Comparison of ENCODE assay signal across 8 cellular contexts in genomic region chr5:150350524-150351344, GRCh38. TPM values are rescaled to one million over a fixed set of nuclear protein-coding genes. Genes with fewer than 3 reads are reported as not detected.
DNase-seq lines count a peak whose midpoint lies in the region; ATAC-seq and TF ChIP-seq lines count a peak whose summit lies in the region.

No MANE protein-coding gene starts in this region.

- no peaks in the 10 kb centered on the region for H3K9me3 Mint-ChIP-seq in MCF 10A (ENCODE audit: unreplicated experiment)

- H3K4me3 ChIP-seq in spleen = no peak overlapping the region

- WGBS in spleen, 5 donors = 23 to 36% (median 24%) methylated on average over 7 of the region's 7 CpGs

- CTCF ChIA-PET in MCF 10A (lab: Yijun Ruan, JAX) = interaction anchor here (0.6 to 7.5 kb wide), 74 partner anchors 8 to 1343 kb away, joined by 3 to 290 read pairs (median 5); partner anchors contain the start of genes ARSI and CAMK2A

- H3K4me1 Mint-ChIP-seq in MCF 10A (ENCODE audit: insufficient read depth, unreplicated experiment) = peaks cover 6% of the 10 kb centered on the region

- no peaks in the 10 kb centered on the region for H3K27me3 Mint-ChIP-seq in MCF 10A (ENCODE audit: insufficient read depth, unreplicated experiment)

- no peak for TF ChIP-seq POLR2A in spleen (IDR thresholded peaks at IDR 0.05)

- TF ChIP-seq EP300 in Ishikawa (IDR thresholded peaks at IDR 0.05; ENCODE audit: borderline replicate concordance) = no peak

- POLR2A ChIA-PET in MCF 10A (lab: Yijun Ruan, JAX) = interaction anchor here (0.6 to 3.3 kb wide), 10 partner anchors 10 to 309 kb away, joined by 3 to 15 read pairs (median 4); no protein-coding TSS in a partner anchor

- peak; percentile 92 for ATAC-seq in GM21737 (IDR thresholded peaks at IDR 0.05; ENCODE audit: unreplicated experiment)
- no peak for ATAC-seq in HG03457 (IDR thresholded peaks at IDR 0.05; ENCODE audit: unreplicated experiment)

- no peaks in the 10 kb centered on the region for H3K9me3 ChIP-seq in spleen

- H3K4me3 Mint-ChIP-seq in MCF 10A (ENCODE audit: unreplicated experiment) = no peak overlapping the region

- peaks cover 9 to 31% (median 12%) of the 10 kb centered on the region in 6 donors for H3K4me1 ChIP-seq in spleen

- TF ChIP-seq RAD21 in Ishikawa (IDR thresholded peaks at IDR 0.05; ENCODE audit: low read depth) = peak; percentile 95

- H3K36me3 Mint-ChIP-seq in MCF 10A (ENCODE audit: insufficient read depth, unreplicated experiment) = no peaks in the 10 kb centered on the region

- intact Hi-C loops in MCF 10A (cut with micrococcal nuclease) = loop anchor here (1.0 to 10.0 kb wide), 8 partner anchors 33 to 516 kb away; partner anchors contain the start of genes HMGXB3 and TIGD6
- intact Hi-C loops in spleen (cut with DNase I; ENCODE audit: low total_unique reads) = no loop called here

- DNase-seq in GM10266 (ENCODE audit: extremely low spot score) (peak; percentile 76), T-helper 2 cell (peak in 3 of 5 experiments; percentile 17 to 55 (median 20)), MCF 10A (ENCODE audit: unreplicated experiment) (peak; percentile 91), iPS-NIHi7 (ENCODE audit: extremely low spot score) (peak; percentile 93), spleen (peak; percentile 86)

- H3K36me3 ChIP-seq in spleen = no peaks in the 10 kb centered on the region

- H3K27me3 ChIP-seq in spleen (replicated peaks in 1 of 7) = no peaks in the 10 kb centered on the region

- peak overlapping the region in 3 of 8 donors; percentile 22 to 60 (median 43) for H3K27ac ChIP-seq in spleen

- BruUV-seq in MCF 10A (replicated peaks; lab: Mats Ljungman, UMichigan) = no TSS peak

- H3K27ac Mint-ChIP-seq in MCF 10A (ENCODE audit: low read depth, unreplicated experiment) = no peak overlapping the region

- TF ChIP-seq CTCF in GM10266 (IDR thresholded peaks at IDR 0.05; ENCODE audit: control insufficient read depth, insufficient read depth, low read depth, missing control alignments) (peak; percentile 80), MCF 10A (IDR thresholded peaks at IDR 0.05; ENCODE audit: unreplicated experiment) (peak; percentile 94), spleen (IDR thresholded peaks at IDR 0.05 in 8 of 11, conservative IDR thresholded peaks at IDR 0.05 in 3 of 11) (peak in 10 of 11 experiments; percentile 22 to 70 (median 54))

TF ChIP-seq in Ishikawa, 13 proteins besides CTCF, POLR2A, EP300 and RAD21:
- TF ChIP-seq ZBTB7A (IDR thresholded peaks at IDR 0.05; ENCODE audit: low read depth) (no peak), FOXM1 (IDR thresholded peaks at IDR 0.05; ENCODE audit: borderline replicate concordance, low read depth) (no peak; the same call in 1 of the 2 replicates), CEBPB (IDR thresholded peaks at IDR 0.05) (peak; percentile 27; the same call in 1 of the 2 replicates), TEAD4 (IDR thresholded peaks at IDR 0.05) (no peak), TCF12 (IDR thresholded peaks at IDR 0.05; ENCODE audit: low read depth) (0 out of 2 replicates have a peak, but pooled peaks have one; percentile 21), CREB1 (IDR thresholded peaks at IDR 0.05; ENCODE audit: low read depth) (no peak), NFIC (IDR thresholded peaks at IDR 0.05) (no peak), MAX (IDR thresholded peaks at IDR 0.05) (peak; percentile 54), USF1 (IDR thresholded peaks at IDR 0.05) (peak; percentile 85), REST (IDR thresholded peaks at IDR 0.05; ENCODE audit: low read depth) (no peak), YY1 (IDR thresholded peaks at IDR 0.05; ENCODE audit: low read depth) (no peak), EGR1 (IDR thresholded peaks at IDR 0.05) (no peak), TAF1 (IDR thresholded peaks at IDR 0.05; ENCODE audit: low read depth) (no peak)
TF ChIP-seq in Ishikawa: peak in this region for 4.

RNA-seq across cellular contexts. Expression of gene TCOF1, which starts 6.8 kb away (rescaled TPM):
- 68.4 and 83.5 TPM in 2 replicates for total RNA-seq in MCF 10A (2022)
- total RNA-seq in spleen = 10 to 100 TPM; 31.8 to 44.3 (median 34.8) TPM
- 10 to 100 TPM; 15.3 to 20.1 (median 19.0) TPM for polyA plus RNA-seq in spleen

RNA-seq across cellular contexts. Expression of gene ARSI, which starts 48.0 kb away (rescaled TPM):
- total RNA-seq in MCF 10A (2022) (0.19 and 0.25 TPM in 2 replicates), spleen (1 to 10 TPM in 5 of 7 donors, under 1 TPM in 2; 0.67 to 3.8 (median 1.1) TPM)
- polyA plus RNA-seq in spleen = under 1 TPM; 0.07 to 0.38 (median 0.30) TPM

Comparison
In these comparisons a context has a peak if more than half of its experiments do, and no peak if none do; other contexts are left out.
1. DNase-seq: peak in every context shown above with its lines; median percentile 93 in iPS-NIHi7; 91 in MCF 10A; 86 in spleen; 76 in GM10266; 20 in T-helper 2 cell.